In the genomic region with DNA sequence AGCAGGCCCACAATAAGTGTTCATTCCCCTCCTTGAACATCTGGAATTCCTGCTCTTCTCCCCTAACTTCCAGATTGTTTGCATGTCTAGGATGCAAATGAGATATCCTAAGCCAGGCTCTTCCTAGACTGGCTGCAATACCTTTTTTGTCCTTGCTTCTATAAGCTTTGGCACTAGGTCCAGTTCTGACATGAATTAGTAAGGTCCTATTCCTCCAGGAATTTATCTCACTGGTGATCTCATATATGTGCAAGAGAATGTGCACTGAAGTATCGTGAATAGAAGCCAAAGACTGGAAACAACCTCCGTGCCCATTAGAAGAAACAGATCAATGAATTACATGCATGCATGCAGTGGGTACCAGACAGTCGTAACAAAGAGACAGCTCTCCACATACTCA, we compare ENCODE assay signal across 17 cellular contexts.
"Had no signal": no experiment of that assay in that cellular context is flagged by ENCODE, and none has a peak within 500 bp of the region (broad histone marks: within the 10 kb centered on the region; RNA-seq: fewer than 3 reads in every experiment).

No MANE protein-coding gene starts in this region.

- H3K27ac ChIP-seq: cardiac muscle cell, gastrocnemius medialis had no signal

- H3K9me3 ChIP-seq: gastrocnemius medialis had no signal

- H3K4me3 ChIP-seq: cardiac muscle cell, gastrocnemius medialis, lung had no signal

- FAIRE-seq: keratinocyte had no signal

- H3K27me3 ChIP-seq: cardiac muscle cell, gastrocnemius medialis had no signal

- ATAC-seq: activated T-cell treated with anti-CD3 and anti-CD28 coated beads, Interleukin-2, amount 50 U/mL, for 72 hours; gastrocnemius medialis; SK-N-SH treated with all-trans-retinoic acid at 6 μM for 48 hours had no signal

- DNase-seq: activated CD4-positive, alpha-beta memory T cell treated with anti-CD3 and anti-CD28 coated beads, Interleukin-2, amount 10 ng/mL, durations not matched to agents 7 days and 5 days; activated CD4-positive, alpha-beta T cell treated with anti-CD3 and anti-CD28 coated beads, Interleukin-2, amount 10 ng/mL, durations not matched to agents 24 days and 14 days; activated effector memory CD4-positive, alpha-beta T cell treated with Interleukin-2 at 50 U/mL for 16 hours; activated naive CD4-positive, alpha-beta T cell treated with anti-CD3 and anti-CD28 coated beads for 36 hours; activated naive CD8-positive, alpha-beta T cell treated with anti-CD3 and anti-CD28 coated beads, Interleukin-2, amount 10 ng/mL, durations not matched to agents 7 days and 5 days; activated T-cell treated with anti-CD3 and anti-CD28 coated beads, Interleukin-2, amount 50 U/mL, for 72 hours; amygdala; erythroblast; gastrocnemius medialis; natural killer cell; stimulated activated CD4-positive, alpha-beta T cell treated with anti-CD3 and anti-CD28 coated beads, Interleukin-12 subunit alpha, Interleukin-12 subunit beta, amount 100 ng/mL, for 4 hours; stimulated activated CD4-positive, alpha-beta T cell treated with anti-CD3 and anti-CD28 coated beads, Interleukin-4, amount 100 ng/mL, for 4 hours; trophoblast cell had no signal

- H3K36me3 ChIP-seq: cardiac muscle cell, gastrocnemius medialis had no signal
